Comparison of ENCODE assay signal across 11 cellular contexts in genomic region chr11:88304352-88304751, GRCh38. TPM values are rescaled to one million over a fixed set of nuclear protein-coding genes. Genes with fewer than 3 reads are reported as not detected.
DNase-seq lines count a peak whose midpoint lies in the region; ATAC-seq, FAIRE-seq and TF ChIP-seq lines count a peak whose summit lies in the region.
"Had no signal": no experiment of that assay in that cellular context is flagged by ENCODE, and none has a peak within 500 bp of the region (broad histone marks: within the 10 kb centered on the region; RNA-seq: fewer than 3 reads in every experiment).

No MANE protein-coding gene starts in this region.

- H3K9me3 ChIP-seq in CD4-positive, CD25-positive, alpha-beta regulatory T cell (ENCODE audit: control insufficient read depth in 2 of 2, low read length in 2 of 2) = no peaks in the 10 kb centered on the region
- H3K9me3 ChIP-seq in hepatocyte (ENCODE audit: low read depth) = no peaks in the 10 kb centered on the region

- no peak for ATAC-seq in CD4-positive, CD25-positive, alpha-beta regulatory T cell (ENCODE audit: low read depth in 2 of 2)
- ATAC-seq in WTC11 = no peak
- no peak for ATAC-seq in natural killer cell treated with Interleukin-12 subunit alpha and Interleukin-12 subunit beta and Interleukin-15 and Interleukin-18, amount 100 ng/mL, for 72 hours
- ATAC-seq: HCT116 had no signal

- no peak overlapping the region for H3K4me3 Mint-ChIP-seq in CD4-positive, CD25-positive, alpha-beta regulatory T cell
- H3K4me3 Mint-ChIP-seq in WTC11 = no peak overlapping the region
- no peak overlapping the region for H3K4me3 Mint-ChIP-seq in natural killer cell treated with Interleukin-12 subunit alpha and Interleukin-12 subunit beta and Interleukin-15 and Interleukin-18, amount 100 ng/mL, for 72 hours
- H3K4me3 Mint-ChIP-seq: B cell had no signal

- peaks cover 6% of the 10 kb centered on the region for H3K4me1 ChIP-seq in CD4-positive, CD25-positive, alpha-beta regulatory T cell (ENCODE audit: control insufficient read depth, insufficient read depth, low read length, poor library complexity, severe bottlenecking)
- no peaks in the 10 kb centered on the region for H3K4me1 ChIP-seq in hepatocyte (ENCODE audit: insufficient read depth)

- H3K79me2 ChIP-seq in hepatocyte = no peaks in the 10 kb centered on the region

- H3K36me3 Mint-ChIP-seq in CD4-positive, CD25-positive, alpha-beta regulatory T cell = peaks cover 87% of the 10 kb centered on the region
- H3K36me3 Mint-ChIP-seq in WTC11 = peaks cover 65% of the 10 kb centered on the region
- H3K36me3 Mint-ChIP-seq in natural killer cell treated with Interleukin-12 subunit alpha and Interleukin-12 subunit beta and Interleukin-15 and Interleukin-18, amount 100 ng/mL, for 72 hours = peaks cover 54% of the 10 kb centered on the region

- TF ChIP-seq POLR2A in GM12892 (IDR thresholded peaks at IDR 0.05; ENCODE audit: low read depth, low read length) = no peak

- peak overlapping the region; percentile 11 to 77 (median 72) for H3K27ac Mint-ChIP-seq in CD4-positive, CD25-positive, alpha-beta regulatory T cell
- peak overlapping the region; percentile 11; the same call in 1 of the 2 replicates for H3K27ac Mint-ChIP-seq in WTC11
- peak overlapping the region; percentile 93 to 98 for H3K27ac Mint-ChIP-seq in natural killer cell treated with Interleukin-12 subunit alpha and Interleukin-12 subunit beta and Interleukin-15 and Interleukin-18, amount 100 ng/mL, for 72 hours
- H3K27ac Mint-ChIP-seq: B cell had no signal

- 100% methylated on average over 1 of the region's 1 CpG for WGBS in hepatocyte (ENCODE audit: low lambda C conversion rate, missing lambda C conversion rate)

- peaks cover 44% of the 10 kb centered on the region for H3K36me3 ChIP-seq in CD4-positive, CD25-positive, alpha-beta regulatory T cell (ENCODE audit: control insufficient read depth, insufficient read depth, low read length)
- no peaks in the 10 kb centered on the region for H3K36me3 ChIP-seq in hepatocyte (replicated peaks; ENCODE audit: insufficient read depth, low read depth)

- no peaks in the 10 kb centered on the region for H3K9me2 ChIP-seq in hepatocyte (replicated peaks; ENCODE audit: insufficient read depth)

- no peak for DNase-seq in CD4-positive, CD25-positive, alpha-beta regulatory T cell
- DNase-seq in GM12892 (ENCODE audit: insufficient read length) (no peak), WTC11 (ENCODE audit: low spot score) (no peak), hepatocyte (ENCODE audit: low spot score) (no peak), mesenteric fat pad (ENCODE audit: low spot score) (no peak), HTR-8/SVneo (ENCODE audit: insufficient read length, low spot score) (no peak)
- DNase-seq in natural killer cell treated with Interleukin-12 subunit alpha and Interleukin-12 subunit beta and Interleukin-15 and Interleukin-18, amount 100 ng/mL, for 72 hours (ENCODE audit: low spot score) = no peak
- DNase-seq: C1 segment of cervical spinal cord, DMS 273 treated with DMSO at 0.1 percent for 48 hours had no signal

- peaks cover 0 to 4% (median 0%) of the 10 kb centered on the region in 7 donors for H3K9me3 Mint-ChIP-seq in CD4-positive, CD25-positive, alpha-beta regulatory T cell
- H3K9me3 Mint-ChIP-seq in WTC11 = peaks cover 12% of the 10 kb centered on the region
- H3K9me3 Mint-ChIP-seq in natural killer cell treated with Interleukin-12 subunit alpha and Interleukin-12 subunit beta and Interleukin-15 and Interleukin-18, amount 100 ng/mL, for 72 hours = no peaks in the 10 kb centered on the region

- no peak overlapping the region for H3K27ac ChIP-seq in CD4-positive, CD25-positive, alpha-beta regulatory T cell (ENCODE audit: insufficient read depth, low read length, poor library complexity, severe bottlenecking)
- no peak overlapping the region for H3K27ac ChIP-seq in hepatocyte

- H3K4me3 ChIP-seq in CD4-positive, CD25-positive, alpha-beta regulatory T cell (ENCODE audit: low read depth, low read length) = no peak overlapping the region
- H3K4me3 ChIP-seq in hepatocyte = no peak overlapping the region

- H3K4me1 Mint-ChIP-seq in CD4-positive, CD25-positive, alpha-beta regulatory T cell = peaks cover 27 to 58% (median 51%) of the 10 kb centered on the region in 4 donors
- H3K4me1 Mint-ChIP-seq in WTC11 = peaks cover 78% of the 10 kb centered on the region
- H3K4me1 Mint-ChIP-seq in natural killer cell treated with Interleukin-12 subunit alpha and Interleukin-12 subunit beta and Interleukin-15 and Interleukin-18, amount 100 ng/mL, for 72 hours (ENCODE audit: low read depth in 2 of 2) = peaks cover 65 to 75% of the 10 kb centered on the region in 2 donors

- H3K27me3 Mint-ChIP-seq in CD4-positive, CD25-positive, alpha-beta regulatory T cell = no peaks in the 10 kb centered on the region
- H3K27me3 Mint-ChIP-seq in WTC11 (ENCODE audit: low read depth) = no peaks in the 10 kb centered on the region
- no peaks in the 10 kb centered on the region for H3K27me3 Mint-ChIP-seq in natural killer cell treated with Interleukin-12 subunit alpha and Interleukin-12 subunit beta and Interleukin-15 and Interleukin-18, amount 100 ng/mL, for 72 hours
- H3K27me3 Mint-ChIP-seq: B cell had no signal

- H3K27me3 ChIP-seq in CD4-positive, CD25-positive, alpha-beta regulatory T cell (ENCODE audit: control insufficient read depth, insufficient read depth, low read length) = no peaks in the 10 kb centered on the region
- H3K27me3 ChIP-seq in hepatocyte = no peaks in the 10 kb centered on the region

- peak; percentile 33 for FAIRE-seq in GM12892 (lab: Jason Lieb, UNC)
- FAIRE-seq in HTR-8/SVneo (lab: Jason Lieb, UNC) = no peak

- POLR2A ChIA-PET in WTC11 (lab: Charles Lee) = no interaction called here

- H2AFZ ChIP-seq in hepatocyte = no peak overlapping the region

- CTCF ChIA-PET in WTC11 (lab: Charles Lee) = no interaction called here

- TF ChIP-seq CTCF in WTC11 (IDR thresholded peaks at IDR 0.05) (no peak), hepatocyte (IDR thresholded peaks at IDR 0.05; ENCODE audit: poor library complexity) (no peak)

- H3K4me2 ChIP-seq in hepatocyte = no peak overlapping the region

- H4K20me1 ChIP-seq in hepatocyte (ENCODE audit: insufficient read depth, poor library complexity, severe bottlenecking) = no peaks in the 10 kb centered on the region

TF ChIP-seq in WTC11, 78 proteins besides CTCF, POLR2A, EP300 and RAD21 (continues in another document):
- no peak for TF ChIP-seq CDX4 (CRISPR knock-in tag; IDR thresholded peaks at IDR 0.05; ENCODE audit: borderline replicate concordance)
- TF ChIP-seq JAZF1 (CRISPR knock-in tag; IDR thresholded peaks at IDR 0.05) = no peak
- no peak for TF ChIP-seq EMX1 (CRISPR knock-in tag; IDR thresholded peaks at IDR 0.05)
- TF ChIP-seq ZNF232 (CRISPR knock-in tag; IDR thresholded peaks at IDR 0.05) = no peak
- no peak for TF ChIP-seq ETV6 (CRISPR knock-in tag; IDR thresholded peaks at IDR 0.05)
- TF ChIP-seq ZBTB43 (CRISPR knock-in tag; IDR thresholded peaks at IDR 0.05) = no peak
- TF ChIP-seq GTF2I (CRISPR knock-in tag; conservative IDR thresholded peaks at IDR 0.05) = no peak
- TF ChIP-seq TP53 (CRISPR knock-in tag; IDR thresholded peaks at IDR 0.05) = no peak
- TF ChIP-seq MLX (CRISPR knock-in tag; IDR thresholded peaks at IDR 0.05) = no peak
- no peak for TF ChIP-seq ATF6 (CRISPR knock-in tag; IDR thresholded peaks at IDR 0.05)

RNA-seq across cellular contexts. Expression of gene CTSC, which starts 33.2 kb away (rescaled TPM):
- total RNA-seq in CD4-positive, CD25-positive, alpha-beta regulatory T cell = 88.8 TPM
- polyA plus RNA-seq in CD4-positive, CD25-positive, alpha-beta regulatory T cell = 100 to 1,000 TPM; 163 to 306 (median 236) TPM
- 125 TPM for polyA plus RNA-seq in GM12892 (2012; ENCODE audit: missing spikeins)
- total RNA-seq in WTC11 (2021) = 269 to 299 TPM (median 293 TPM) in 3 replicates
- 100 to 1,000 TPM; 213 to 381 TPM for total RNA-seq in natural killer cell treated with Interleukin-12 subunit alpha and Interleukin-12 subunit beta and Interleukin-15 and Interleukin-18, amount 100 ng/mL, for 72 hours
- 178 and 198 TPM in 2 replicates for total RNA-seq in hepatocyte
- 166 and 187 TPM in 2 replicates for polyA plus RNA-seq in hepatocyte
- total RNA-seq in mesenteric fat pad = 265 TPM

Comparison
In these comparisons a context has a peak if more than half of its experiments do, and no peak if none do; other contexts are left out.
1. H3K27ac Mint-ChIP-seq: peak in every context shown above with its lines; median percentile 96 in natural killer cell treated with Interleukin-12 subunit alpha and Interleukin-12 subunit beta and Interleukin-15 and Interleukin-18, amount 100 ng/mL, for 72 hours; 72 in CD4-positive, CD25-positive, alpha-beta regulatory T cell; 11 in WTC11.